22 cellular contexts compared by ENCODE assay signal in the genomic region with DNA sequence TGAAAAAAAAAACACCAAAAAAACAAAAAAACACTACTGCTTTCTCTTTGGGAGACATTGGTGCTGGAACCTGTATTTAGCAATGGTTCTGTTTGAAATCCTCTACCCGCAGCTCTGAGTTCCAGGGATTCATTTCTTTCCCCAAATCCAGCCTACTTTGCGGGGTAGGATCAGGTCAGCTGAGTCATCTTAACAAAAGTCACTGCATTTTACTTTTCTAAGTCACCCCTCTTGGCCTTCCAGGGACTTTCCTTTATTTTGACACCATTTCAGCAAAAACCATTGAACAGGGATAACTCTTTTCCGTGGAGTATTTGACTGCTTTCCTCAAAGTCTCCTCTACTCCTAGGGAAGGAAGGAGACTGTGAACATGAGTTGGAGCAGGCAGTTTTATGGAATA.
DNase-seq lines count a peak whose midpoint lies in the region; ATAC-seq, FAIRE-seq and TF ChIP-seq lines count a peak whose summit lies in the region.
"Had no signal": no experiment of that assay in that cellular context is flagged by ENCODE, and none has a peak within 500 bp of the region (broad histone marks: within the 10 kb centered on the region; RNA-seq: fewer than 3 reads in every experiment).

No MANE protein-coding gene starts in this region.

- H3K4me1 Mint-ChIP-seq in activated CD8-positive, alpha-beta memory T cell treated with anti-CD3 and anti-CD28 coated beads, Interleukin-2, amount 10 ng/mL, durations not matched to agents 7 days and 5 days = no peaks in the 10 kb centered on the region
- H3K4me1 Mint-ChIP-seq: CD14-positive monocyte had no signal

- CTCF ChIA-PET in GM12878 (lab: Yijun Ruan, JAX) = interaction anchor here (1.3 to 5.7 kb wide), 2 partner anchors 22 kb away, joined by 3 to 21 read pairs; no protein-coding TSS in a partner anchor
- CTCF ChIA-PET in activated CD8-positive, alpha-beta memory T cell treated with anti-CD3 and anti-CD28 coated beads, Interleukin-2, amount 10 ng/mL, durations not matched to agents 7 days and 5 days (lab: Charles Lee) = no interaction called here

- H3K9me2 ChIP-seq in GM23248 (ENCODE audit: insufficient read depth) = no peaks in the 10 kb centered on the region
- no peaks in the 10 kb centered on the region for H3K9me2 ChIP-seq in hepatocyte (replicated peaks; ENCODE audit: insufficient read depth)

- no peaks in the 10 kb centered on the region for H3K9me3 ChIP-seq in GM23248 (ENCODE audit: low read depth)
- no peaks in the 10 kb centered on the region for H3K9me3 ChIP-seq in GM12878 (replicated peaks; ENCODE audit: control insufficient read depth, insufficient read depth, low read length)
- H3K9me3 ChIP-seq in hepatocyte (ENCODE audit: low read depth) = no peaks in the 10 kb centered on the region
- H3K9me3 ChIP-seq in heart left ventricle = no peaks in the 10 kb centered on the region
- H3K9me3 ChIP-seq: colonic mucosa, gastroesophageal sphincter, left ventricle myocardium inferior, sigmoid colon, vagina had no signal

- peaks cover 2% of the 10 kb centered on the region for H3K9me3 Mint-ChIP-seq in activated CD8-positive, alpha-beta memory T cell treated with anti-CD3 and anti-CD28 coated beads, Interleukin-2, amount 10 ng/mL, durations not matched to agents 7 days and 5 days (ENCODE audit: low read depth)
- H3K9me3 Mint-ChIP-seq: IgD-negative memory B cell had no signal

- no peaks in the 10 kb centered on the region for H3K36me3 Mint-ChIP-seq in activated CD8-positive, alpha-beta memory T cell treated with anti-CD3 and anti-CD28 coated beads, Interleukin-2, amount 10 ng/mL, durations not matched to agents 7 days and 5 days
- H3K36me3 Mint-ChIP-seq: CD14-positive monocyte, IgD-negative memory B cell had no signal

- ATAC-seq in GM12878 = no peak
- ATAC-seq in activated CD8-positive, alpha-beta memory T cell treated with anti-CD3 and anti-CD28 coated beads, Interleukin-2, amount 10 ng/mL, durations not matched to agents 7 days and 5 days = no peak
- no peak for ATAC-seq in heart left ventricle
- ATAC-seq in HG03378 (IDR thresholded peaks at IDR 0.05; ENCODE audit: unreplicated experiment) = no peak
- ATAC-seq: gastroesophageal sphincter had no signal

- no peaks in the 10 kb centered on the region for H4K20me1 ChIP-seq in GM23248 (ENCODE audit: insufficient read depth)
- H4K20me1 ChIP-seq in GM12878 (ENCODE audit: control insufficient read depth, insufficient read depth) = no peaks in the 10 kb centered on the region
- H4K20me1 ChIP-seq in hepatocyte (ENCODE audit: insufficient read depth, poor library complexity, severe bottlenecking) = no peaks in the 10 kb centered on the region

- H3K79me2 ChIP-seq in GM23248 (ENCODE audit: insufficient read depth) (no peaks in the 10 kb centered on the region), GM12878 (ENCODE audit: control insufficient read depth, insufficient read depth, low read length) (no peaks in the 10 kb centered on the region), hepatocyte (no peaks in the 10 kb centered on the region)

- H3K27ac Mint-ChIP-seq in activated CD8-positive, alpha-beta memory T cell treated with anti-CD3 and anti-CD28 coated beads, Interleukin-2, amount 10 ng/mL, durations not matched to agents 7 days and 5 days = no peak overlapping the region
- H3K27ac Mint-ChIP-seq: CD14-positive monocyte had no signal

- DNase-seq in GM23248 = peak; percentile 90
- DNase-seq in GM12878 (ENCODE audit: low read depth, low spot score) = no peak
- DNase-seq in hepatocyte (ENCODE audit: low spot score) = no peak
- DNase-seq in activated CD8-positive, alpha-beta memory T cell treated with anti-CD3 and anti-CD28 coated beads, Interleukin-2, amount 10 ng/mL, durations not matched to agents 7 days and 5 days = no peak
- no peak for DNase-seq in heart left ventricle
- no peak for DNase-seq in cardiac septum (ENCODE audit: low spot score)
- DNase-seq: activated CD4-positive, alpha-beta T cell treated with anti-CD3 and anti-CD28 coated beads, Interleukin-2, amount 50 U/mL, for 1 hour; activated naive CD4-positive, alpha-beta T cell treated with Interleukin-2 at 50 U/mL for 16 hours; colonic mucosa; left ventricle myocardium inferior; NCI-H1930; NCI-H446; sigmoid colon; substantia nigra; SW 1271 had no signal

- H3K27ac ChIP-seq in GM23248 (peak overlapping the region; percentile 90), GM12878 (ENCODE audit: control insufficient read depth, insufficient read depth) (no peak overlapping the region), hepatocyte (peak overlapping the region; percentile 28), heart left ventricle (no peak overlapping the region)
- H3K27ac ChIP-seq: colonic mucosa, left ventricle myocardium inferior, RWPE1, vagina had no signal

- intact Hi-C loops in GM12878 (cut with micrococcal nuclease; ENCODE audit: unreplicated experiment) = no loop called here
- intact Hi-C loops in heart left ventricle (cut with DNase I) = no loop called here
- intact Hi-C loops in cardiac septum (cut with DNase I) = no loop called here

- no peaks in the 10 kb centered on the region for H3K27me3 Mint-ChIP-seq in activated CD8-positive, alpha-beta memory T cell treated with anti-CD3 and anti-CD28 coated beads, Interleukin-2, amount 10 ng/mL, durations not matched to agents 7 days and 5 days

- TF ChIP-seq POLR2A in GM12878 (IDR thresholded peaks at IDR 0.05; ENCODE audit: low read depth, low read length) = no peak
- TF ChIP-seq POLR2A in heart left ventricle (IDR thresholded peaks at IDR 0.05) = no peak

- H2AFZ ChIP-seq in GM23248 (peak overlapping the region; percentile 48), GM12878 (ENCODE audit: control insufficient read depth, low read depth, low read length) (no peak overlapping the region), hepatocyte (no peak overlapping the region)

- SMC1A ChIA-PET in GM12878 (lab: Charles Lee; ENCODE audit: uncharacterized antibody, unreplicated experiment) = interaction anchor here (0.5 to 6.4 kb wide), 4 partner anchors 16 to 93 kb away, joined by 3 to 67 read pairs (median 9); no protein-coding TSS in a partner anchor

- no peak for FAIRE-seq in GM12878 (lab: Jason Lieb, UNC)
- FAIRE-seq: H1 had no signal

- RAD21 ChIA-PET in GM12878 (lab: Charles Lee; ENCODE audit: unreplicated experiment) = interaction anchor here (1.8 to 5.2 kb wide), 3 partner anchors 21 to 66 kb away, joined by 4 to 38 read pairs (median 11); no protein-coding TSS in a partner anchor

- TF ChIP-seq CTCF in GM12878 (IDR thresholded peaks at IDR 0.05 in 2 of 3, conservative IDR thresholded peaks at IDR 0.05 in 1 of 3; ENCODE audit: control insufficient read depth in 2 of 3, extremely low read depth in 1 of 3, insufficient read depth in 1 of 3, low read depth in 3 of 3, low read length in 3 of 3) (no peak), hepatocyte (IDR thresholded peaks at IDR 0.05; ENCODE audit: poor library complexity) (no peak), heart left ventricle (IDR thresholded peaks at IDR 0.05) (no peak)

- H3K4me1 ChIP-seq in GM23248 (ENCODE audit: insufficient read depth) (peaks cover 76% of the 10 kb centered on the region), GM12878 (ENCODE audit: control insufficient read depth, insufficient read depth, low read length) (no peaks in the 10 kb centered on the region; the same call in 1 of the 2 replicates), hepatocyte (ENCODE audit: insufficient read depth) (peaks cover 16% of the 10 kb centered on the region), heart left ventricle (peaks cover 0 to 30% (median 20%) of the 10 kb centered on the region in 12 donors)
- H3K4me1 ChIP-seq: colonic mucosa had no signal

- POLR2A ChIA-PET in GM12878 (lab: Charles Lee) = interaction anchor here (1.8 kb wide), 1 partner anchor 19 kb away, joined by 6 read pairs; no protein-coding TSS in a partner anchor

- H3K36me3 ChIP-seq in GM23248 (ENCODE audit: low read depth) (no peaks in the 10 kb centered on the region), GM12878 (ENCODE audit: control insufficient read depth in 2 of 2, insufficient read depth in 2 of 2, low read length in 1 of 2) (no peaks in the 10 kb centered on the region), hepatocyte (replicated peaks; ENCODE audit: insufficient read depth, low read depth) (no peaks in the 10 kb centered on the region), heart left ventricle (no peaks in the 10 kb centered on the region)
- H3K36me3 ChIP-seq: colonic mucosa, gastroesophageal sphincter, left ventricle myocardium inferior, sigmoid colon, vagina had no signal

- no peak for TF ChIP-seq RAD21 in GM12878 (IDR thresholded peaks at IDR 0.05; ENCODE audit: insufficient read depth, low read depth, low read length)

- H3K4me3 Mint-ChIP-seq in activated CD8-positive, alpha-beta memory T cell treated with anti-CD3 and anti-CD28 coated beads, Interleukin-2, amount 10 ng/mL, durations not matched to agents 7 days and 5 days = no peak overlapping the region
- H3K4me3 Mint-ChIP-seq: CD14-positive monocyte had no signal

- in situ Hi-C loops in GM23248 (cut with MboI) = no loop called here
- in situ Hi-C loops in GM12878 (cut with MboI) = no loop called here

- H3K4me2 ChIP-seq in GM23248 (ENCODE audit: unreplicated experiment) = peak overlapping the region; percentile 50
- no peak overlapping the region for H3K4me2 ChIP-seq in GM12878 (ENCODE audit: control insufficient read depth, insufficient read depth)
- H3K4me2 ChIP-seq in hepatocyte = no peak overlapping the region

- 0 to 4% methylated on average over 3 of the region's 3 CpGs for WGBS in GM23248 (ENCODE audit: low coverage in 1 of 2, low lambda C conversion rate in 2 of 2, missing lambda C conversion rate in 2 of 2), 2 experiments
- 74% methylated on average over 3 of the region's 3 CpGs for WGBS in GM12878 (ENCODE audit: insufficient coverage, insufficient replicate concordance, low lambda C conversion rate, missing lambda C conversion rate)
- 71% methylated on average over 3 of the region's 3 CpGs for WGBS in hepatocyte (ENCODE audit: low lambda C conversion rate, missing lambda C conversion rate)
- 80 to 97% (median 91%) methylated on average over 3 of the region's 3 CpGs for WGBS in heart left ventricle, 4 donors

- TF ChIP-seq EP300 in GM12878 (IDR thresholded peaks at IDR 0.05; ENCODE audit: borderline replicate concordance in 1 of 2, control insufficient read depth in 1 of 2, low read depth in 2 of 2, low read length in 2 of 2) = no peak

- H3K4me3 ChIP-seq in GM23248 = no peak overlapping the region
- no peak overlapping the region for H3K4me3 ChIP-seq in GM12878
- H3K4me3 ChIP-seq in hepatocyte = no peak overlapping the region
- H3K4me3 ChIP-seq in heart left ventricle = no peak overlapping the region
- H3K4me3 ChIP-seq: colonic mucosa, gastroesophageal sphincter, left ventricle myocardium inferior, sigmoid colon, vagina had no signal

- H3K9ac ChIP-seq in GM23248 (peak overlapping the region; percentile 56), GM12878 (ENCODE audit: control insufficient read depth, insufficient read depth, low read length) (no peak overlapping the region)

- H3K27me3 ChIP-seq in GM23248 (replicated peaks; ENCODE audit: insufficient read depth) (no peaks in the 10 kb centered on the region), GM12878 (replicated peaks in 1 of 2; ENCODE audit: control insufficient read depth in 2 of 2, insufficient read depth in 2 of 2, low read length in 1 of 2) (no peaks in the 10 kb centered on the region), hepatocyte (no peaks in the 10 kb centered on the region), heart left ventricle (peaks cover 0 to 2% (median 0%) of the 10 kb centered on the region in 9 donors)
- H3K27me3 ChIP-seq: colonic mucosa, gastroesophageal sphincter, sigmoid colon, vagina had no signal

- H3F3A ChIP-seq in GM23248 (ENCODE audit: insufficient read depth) = peaks cover 70% of the 10 kb centered on the region

- no TSS peak for BruUV-seq in GM12878 (replicated peaks; lab: Mats Ljungman, UMichigan)

Comparison
In these comparisons a context has a peak if more than half of its experiments do, and no peak if none do; other contexts are left out.
1. H3K27ac ChIP-seq: peak in GM23248 (single experiment) and hepatocyte (single experiment); none in GM12878 (single experiment) and heart left ventricle (0 of 12).